ENCODE assay signal across 23 cellular contexts in genomic region chr10:130561681-130562080, GRCh38.
DNase-seq lines count a peak whose midpoint lies in the region; ATAC-seq and TF ChIP-seq lines count a peak whose summit lies in the region.
"Had no signal": no experiment of that assay in that cellular context is flagged by ENCODE, and none has a peak within 500 bp of the region (broad histone marks: within the 10 kb centered on the region; RNA-seq: fewer than 3 reads in every experiment).

No MANE protein-coding gene starts in this region.

- peak overlapping the region in 6 of 11 experiments; percentile 72 to 97 (median 91); a peak in 11 of 22 replicates for H3K4me2 ChIP-seq in BLaER1 treated with 17β-estradiol and CSF1 and Interleukin-3, amounts not matched to agents 10 nM and 100 nM

- H3K27ac ChIP-seq in BLaER1 treated with 17β-estradiol and CSF1 and Interleukin-3, amounts not matched to agents 10 nM and 100 nM, result no peak overlapping the region
- no peak overlapping the region for H3K27ac ChIP-seq in coronary artery
- H3K27ac ChIP-seq in vagina, result no peak overlapping the region

- no peaks in the 10 kb centered on the region for H3K4me1 Mint-ChIP-seq in stimulated activated naive B cell treated with anti-CD40 and anti-IgM and Interleukin-4, amounts not matched to agents 10 μg/mL and 1 μg/mL and 100 μg/mL, for 72 hours
- H3K4me1 Mint-ChIP-seq: CD14-positive monocyte; CD8-positive, alpha-beta memory T cell had no signal

- H3K36me3 Mint-ChIP-seq in stimulated activated naive B cell treated with anti-CD40 and anti-IgM and Interleukin-4, amounts not matched to agents 10 μg/mL and 1 μg/mL and 100 μg/mL, for 72 hours, result no peaks in the 10 kb centered on the region
- H3K36me3 Mint-ChIP-seq: CD14-positive monocyte; CD4-positive, alpha-beta memory T cell; CD4-positive, CD25-positive, alpha-beta regulatory T cell; CD8-positive, alpha-beta memory T cell had no signal

- TF ChIP-seq POLR2A in vagina (IDR thresholded peaks at IDR 0.05), result no peak

- H3K4me3 Mint-ChIP-seq in stimulated activated naive B cell treated with anti-CD40 and anti-IgM and Interleukin-4, amounts not matched to agents 10 μg/mL and 1 μg/mL and 100 μg/mL, for 72 hours, result no peak overlapping the region
- H3K4me3 Mint-ChIP-seq: CD14-positive monocyte; CD4-positive, alpha-beta memory T cell; CD4-positive, CD25-positive, alpha-beta regulatory T cell; CD8-positive, alpha-beta memory T cell had no signal

- no peak overlapping the region for H3K27ac Mint-ChIP-seq in stimulated activated naive B cell treated with anti-CD40 and anti-IgM and Interleukin-4, amounts not matched to agents 10 μg/mL and 1 μg/mL and 100 μg/mL, for 72 hours
- H3K27ac Mint-ChIP-seq: CD4-positive, alpha-beta memory T cell; CD4-positive, CD25-positive, alpha-beta regulatory T cell; CD8-positive, alpha-beta memory T cell had no signal

- TF ChIP-seq CTCF in coronary artery (IDR thresholded peaks at IDR 0.05) (no peak), vagina (IDR thresholded peaks at IDR 0.05) (no peak)

- H3K4me1 ChIP-seq in BLaER1 treated with 17β-estradiol and CSF1 and Interleukin-3, amounts not matched to agents 10 nM and 100 nM, result peaks cover 21 to 100% (median 73%) of the 10 kb centered on the region in 10 experiments
- H3K4me1 ChIP-seq in vagina, result no peaks in the 10 kb centered on the region
- H3K4me1 ChIP-seq: BE2C had no signal

- peaks cover 2 to 4% of the 10 kb centered on the region in 2 donors for H3K9me3 Mint-ChIP-seq in stimulated activated naive B cell treated with anti-CD40 and anti-IgM and Interleukin-4, amounts not matched to agents 10 μg/mL and 1 μg/mL and 100 μg/mL, for 72 hours

- H3K27me3 Mint-ChIP-seq in stimulated activated naive B cell treated with anti-CD40 and anti-IgM and Interleukin-4, amounts not matched to agents 10 μg/mL and 1 μg/mL and 100 μg/mL, for 72 hours, result no peaks in the 10 kb centered on the region
- H3K27me3 Mint-ChIP-seq: CD4-positive, CD25-positive, alpha-beta regulatory T cell; CD8-positive, alpha-beta memory T cell had no signal

- no peaks in the 10 kb centered on the region for H4K20me1 ChIP-seq in BLaER1 treated with 17β-estradiol and CSF1 and Interleukin-3, amounts not matched to agents 10 nM and 100 nM

- H3K36me3 ChIP-seq in BLaER1 treated with 17β-estradiol and CSF1 and Interleukin-3, amounts not matched to agents 10 nM and 100 nM, result no peaks in the 10 kb centered on the region
- no peaks in the 10 kb centered on the region for H3K36me3 ChIP-seq in vagina
- H3K36me3 ChIP-seq: BE2C had no signal

- H3K4me3 ChIP-seq in BLaER1 treated with 17β-estradiol and CSF1 and Interleukin-3, amounts not matched to agents 10 nM and 100 nM, result no peak overlapping the region
- H3K4me3 ChIP-seq in coronary artery (no peak overlapping the region), vagina (no peak overlapping the region)
- H3K4me3 ChIP-seq: GM12878 had no signal

- no peak for ATAC-seq in HG02610 (IDR thresholded peaks at IDR 0.05; ENCODE audit: unreplicated experiment)
- no peak for ATAC-seq in stimulated activated naive B cell treated with anti-CD40 and anti-IgM and Interleukin-4, amounts not matched to agents 10 μg/mL and 1 μg/mL and 100 μg/mL, for 72 hours (replicated peaks)
- ATAC-seq: GM12878 had no signal

- DNase-seq in coronary artery (ENCODE audit: low spot score) (peak; percentile 16), vagina (ENCODE audit: extremely low spot score in 2 of 2) (peak; percentile 42 to 93), T-helper 9 cell (no peak)
- DNase-seq in stimulated activated naive B cell treated with anti-CD40 and anti-IgM and Interleukin-4, amounts not matched to agents 10 μg/mL and 1 μg/mL and 100 μg/mL, for 72 hours, result no peak
- DNase-seq: 8988T; ACHN; BE2C; C1 segment of cervical spinal cord; CD4-positive, alpha-beta memory T cell; CD4-positive, CD25-positive, alpha-beta regulatory T cell; CD8-positive, alpha-beta memory T cell; COR-L47; DMS 273 treated with DMSO at 0.1 percent for 48 hours; DMS153; DMS53; DMS79; DND-41; EL; GDM1 had no signal

- H3K9me3 ChIP-seq in BLaER1 treated with 17β-estradiol and CSF1 and Interleukin-3, amounts not matched to agents 10 nM and 100 nM (replicated peaks in 1 of 11), result no peaks in the 10 kb centered on the region
- no peaks in the 10 kb centered on the region for H3K9me3 ChIP-seq in vagina
- H3K9me3 ChIP-seq: BE2C had no signal

- peaks cover 0 to 9% (median 0%) of the 10 kb centered on the region in 11 experiments; a peak in 5 of 22 replicates for H3K27me3 ChIP-seq in BLaER1 treated with 17β-estradiol and CSF1 and Interleukin-3, amounts not matched to agents 10 nM and 100 nM
- H3K27me3 ChIP-seq in vagina, result no peaks in the 10 kb centered on the region
- H3K27me3 ChIP-seq: BE2C had no signal

- H3K9ac ChIP-seq in BLaER1 treated with 17β-estradiol and CSF1 and Interleukin-3, amounts not matched to agents 10 nM and 100 nM, result no peak overlapping the region

- intact Hi-C loops in vagina (cut with DNase I), result no loop called here

Comparison
In these comparisons a context has a peak if more than half of its experiments do, and no peak if none do; other contexts are left out.
1. DNase-seq: peak in coronary artery (single experiment) and vagina (2 of 2); none in T-helper 9 cell (single experiment) and stimulated activated naive B cell treated with anti-CD40 and anti-IgM and Interleukin-4, amounts not matched to agents 10 μg/mL and 1 μg/mL and 100 μg/mL, for 72 hours (single experiment).